In the genomic region with DNA sequence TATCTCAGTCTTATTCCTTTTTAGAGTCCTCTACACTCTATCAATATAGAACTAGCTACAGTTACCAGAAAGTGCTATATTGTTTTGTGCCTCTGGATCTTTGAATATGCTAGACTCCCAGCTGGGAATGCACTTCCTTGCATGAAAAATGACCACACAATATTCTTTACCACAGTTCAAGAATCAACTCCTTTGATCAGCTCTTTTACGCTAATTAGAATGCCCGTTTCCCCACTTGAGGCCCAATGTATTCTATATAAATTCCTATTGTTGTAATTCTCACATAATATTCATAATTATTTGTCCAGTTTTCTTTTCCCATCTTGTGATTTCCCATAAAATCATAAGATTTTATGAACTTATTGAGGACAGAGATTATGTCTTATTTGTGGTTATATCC, we compare ENCODE assay signal across 27 cellular contexts.
"Had no signal": no experiment of that assay in that cellular context is flagged by ENCODE, and none has a peak within 500 bp of the region (broad histone marks: within the 10 kb centered on the region; RNA-seq: fewer than 3 reads in every experiment).

No MANE protein-coding gene starts in this region.

- DNase-seq: activated CD4-positive, CD25-positive, alpha-beta regulatory T cell treated with anti-CD3 and anti-CD28 coated beads, Interleukin-2, amount 50 U/mL, for 72 hours; activated CD8-positive, alpha-beta T cell treated with anti-CD3 and anti-CD28 coated beads for 36 hours; activated naive CD8-positive, alpha-beta T cell treated with anti-CD3 and anti-CD28 coated beads, Interleukin-2, amount 50 U/mL, for 24 hours; activated T-cell treated with anti-CD3 and anti-CD28 coated beads, Interleukin-2, amount 50 U/mL, for 4 hours; amygdala; caudate nucleus; cortex of kidney; endodermal cell; foreskin fibroblast; heart left ventricle; hypothalamus; midbrain; natural killer cell; occipital lobe; psoas muscle; stimulated activated CD4-positive, alpha-beta T cell treated with anti-CD3 and anti-CD28 coated beads, Interleukin-1b, Interleukin-23, amount 100 ng/mL, for 48 hours; stimulated activated naive B cell treated with anti-CD40 and anti-IgM and Interleukin-4, amounts not matched to agents 10 μg/mL and 1 μg/mL and 100 μg/mL, for 72 hours; stomach; thyroid gland; upper lobe of left lung had no signal

- H3K27me3 ChIP-seq: heart left ventricle, neural progenitor cell, stomach, thyroid gland, upper lobe of left lung had no signal

- H3K27ac Mint-ChIP-seq: activated CD4-positive, alpha-beta T cell treated with anti-CD3 and anti-CD28 coated beads, Interleukin-2, amount 10 ng/mL, durations not matched to agents 24 days and 14 days; activated CD8-positive, alpha-beta T cell treated with anti-CD3 and anti-CD28 coated beads for 36 hours; activated naive CD4-positive, alpha-beta T cell treated with anti-CD3 and anti-CD28 coated beads, Interleukin-2, amount 50 U/mL, for 24 hours; activated naive CD8-positive, alpha-beta T cell treated with anti-CD3 and anti-CD28 coated beads, Interleukin-2, amount 50 U/mL, for 24 hours; activated T-helper 17 cell treated with anti-CD3 and anti-CD28 coated beads, Interleukin-2, amount 50 U/mL, for 72 hours; endodermal cell; neural progenitor cell; stimulated activated naive B cell treated with anti-CD40 and anti-IgM and Interleukin-4, amounts not matched to agents 10 μg/mL and 1 μg/mL and 100 μg/mL, for 72 hours had no signal

- H3K4me3 Mint-ChIP-seq: activated CD4-positive, alpha-beta T cell treated with anti-CD3 and anti-CD28 coated beads, Interleukin-2, amount 10 ng/mL, durations not matched to agents 24 days and 14 days; activated CD8-positive, alpha-beta T cell treated with anti-CD3 and anti-CD28 coated beads for 36 hours; activated naive CD4-positive, alpha-beta T cell treated with anti-CD3 and anti-CD28 coated beads, Interleukin-2, amount 50 U/mL, for 24 hours; activated naive CD8-positive, alpha-beta T cell treated with anti-CD3 and anti-CD28 coated beads, Interleukin-2, amount 50 U/mL, for 24 hours; activated T-cell treated with anti-CD3 and anti-CD28 coated beads, Interleukin-2, amount 50 U/mL, for 4 hours; endodermal cell; natural killer cell; neural progenitor cell; stimulated activated naive B cell treated with anti-CD40 and anti-IgM and Interleukin-4, amounts not matched to agents 10 μg/mL and 1 μg/mL and 100 μg/mL, for 72 hours had no signal

- H3K36me3 ChIP-seq: heart left ventricle, neural progenitor cell, stomach, thyroid gland, upper lobe of left lung had no signal

- H3K4me1 ChIP-seq: heart left ventricle, neural progenitor cell, parathyroid adenoma, psoas muscle, stomach, thyroid gland, upper lobe of left lung had no signal

- H3K4me3 ChIP-seq: heart left ventricle, neural progenitor cell, psoas muscle, smooth muscle cell, stomach, thyroid gland, upper lobe of left lung had no signal

- H3K9me3 ChIP-seq: heart left ventricle, psoas muscle, stomach, thyroid gland, upper lobe of left lung had no signal

- H3K36me3 Mint-ChIP-seq: neural progenitor cell; stimulated activated naive B cell treated with anti-CD40 and anti-IgM and Interleukin-4, amounts not matched to agents 10 μg/mL and 1 μg/mL and 100 μg/mL, for 72 hours had no signal

- ATAC-seq: activated CD8-positive, alpha-beta T cell treated with anti-CD3 and anti-CD28 coated beads for 36 hours; activated naive CD8-positive, alpha-beta T cell treated with anti-CD3 and anti-CD28 coated beads, Interleukin-2, amount 50 U/mL, for 24 hours; activated T-cell treated with anti-CD3 and anti-CD28 coated beads, Interleukin-2, amount 50 U/mL, for 4 hours; activated T-helper 17 cell treated with anti-CD3 and anti-CD28 coated beads, Interleukin-2, amount 50 U/mL, for 72 hours; esophagus mucosa; heart left ventricle; natural killer cell; psoas muscle; stimulated activated naive B cell treated with anti-CD40 and anti-IgM and Interleukin-4, amounts not matched to agents 10 μg/mL and 1 μg/mL and 100 μg/mL, for 72 hours had no signal

- H3K27me3 Mint-ChIP-seq: activated CD4-positive, alpha-beta T cell treated with anti-CD3 and anti-CD28 coated beads, Interleukin-2, amount 10 ng/mL, durations not matched to agents 24 days and 14 days; activated CD8-positive, alpha-beta T cell treated with anti-CD3 and anti-CD28 coated beads for 36 hours; activated naive CD4-positive, alpha-beta T cell treated with anti-CD3 and anti-CD28 coated beads, Interleukin-2, amount 50 U/mL, for 24 hours; activated naive CD8-positive, alpha-beta T cell treated with anti-CD3 and anti-CD28 coated beads, Interleukin-2, amount 50 U/mL, for 24 hours; activated T-helper 17 cell treated with anti-CD3 and anti-CD28 coated beads, Interleukin-2, amount 50 U/mL, for 72 hours; stimulated activated naive B cell treated with anti-CD40 and anti-IgM and Interleukin-4, amounts not matched to agents 10 μg/mL and 1 μg/mL and 100 μg/mL, for 72 hours had no signal

- H3K9me3 Mint-ChIP-seq: endodermal cell; neural progenitor cell; stimulated activated naive B cell treated with anti-CD40 and anti-IgM and Interleukin-4, amounts not matched to agents 10 μg/mL and 1 μg/mL and 100 μg/mL, for 72 hours had no signal

- H3K27ac ChIP-seq: heart left ventricle, neural progenitor cell, parathyroid adenoma, psoas muscle, stomach, thyroid gland, upper lobe of left lung had no signal
